In the genomic region with DNA sequence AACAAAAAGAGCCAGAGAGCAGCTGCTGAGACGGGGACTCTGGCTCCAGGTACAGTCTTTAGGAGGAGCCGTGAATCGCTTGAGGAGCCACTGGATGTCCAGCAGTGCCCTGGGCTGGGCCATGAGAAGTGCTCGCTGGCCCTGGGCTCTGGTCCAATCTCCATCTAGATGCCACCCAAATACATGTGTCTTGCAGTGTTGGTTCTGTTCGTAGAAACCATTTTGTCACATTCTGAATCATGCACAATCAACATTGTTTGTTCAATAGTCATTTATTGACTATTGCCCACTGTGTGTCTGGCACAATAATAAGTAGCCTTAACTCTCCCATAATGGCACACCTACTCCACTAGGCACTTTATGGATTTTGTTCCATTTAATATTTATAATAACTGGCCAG, we compare ENCODE assay signal across 17 cellular contexts.
"Had no signal": no experiment of that assay in that cellular context is flagged by ENCODE, and none has a peak within 500 bp of the region (broad histone marks: within the 10 kb centered on the region; RNA-seq: fewer than 3 reads in every experiment).

No MANE protein-coding gene starts in this region.

- H3K9me3 ChIP-seq: ascending aorta, left lung, mucosa of descending colon, tibial nerve, vagina had no signal

- FAIRE-seq: bronchial epithelial cell, small intestine had no signal

- H3K27me3 ChIP-seq: ascending aorta, left lung, tibial nerve, vagina had no signal

- DNase-seq: activated CD4-positive, alpha-beta T cell treated with anti-CD3 and anti-CD28 coated beads, Interleukin-2, amount 50 U/mL, for 48 hours; activated gamma-delta T cell treated with Interleukin-2 at 50 U/mL for 16 hours; dermis blood vessel endothelial cell; left lung; mucosa of descending colon; nucleus accumbens; right cardiac atrium; small intestine; stimulated activated CD4-positive, alpha-beta T cell treated with anti-CD3 and anti-CD28 coated beads, Interleukin-4, amount 100 ng/mL, for 24 hours; stimulated activated naive CD4-positive, alpha-beta T cell had no signal

- H3K27ac ChIP-seq: ascending aorta, epithelial cell of prostate, left lung, tibial nerve, vagina, VCaP had no signal

- H3K4me1 ChIP-seq: ascending aorta, left lung, tibial nerve, vagina had no signal

- ATAC-seq: left lung; mucosa of descending colon; natural killer cell treated with Interleukin-12 subunit alpha and Interleukin-12 subunit beta and Interleukin-15 and Interleukin-18, amount 100 ng/mL, for 72 hours; right cardiac atrium had no signal

- H3K4me3 ChIP-seq: ascending aorta, left lung, mucosa of descending colon, tibial nerve, vagina had no signal
